Comparison of ENCODE assay signal across 8 cellular contexts in the genomic region with DNA sequence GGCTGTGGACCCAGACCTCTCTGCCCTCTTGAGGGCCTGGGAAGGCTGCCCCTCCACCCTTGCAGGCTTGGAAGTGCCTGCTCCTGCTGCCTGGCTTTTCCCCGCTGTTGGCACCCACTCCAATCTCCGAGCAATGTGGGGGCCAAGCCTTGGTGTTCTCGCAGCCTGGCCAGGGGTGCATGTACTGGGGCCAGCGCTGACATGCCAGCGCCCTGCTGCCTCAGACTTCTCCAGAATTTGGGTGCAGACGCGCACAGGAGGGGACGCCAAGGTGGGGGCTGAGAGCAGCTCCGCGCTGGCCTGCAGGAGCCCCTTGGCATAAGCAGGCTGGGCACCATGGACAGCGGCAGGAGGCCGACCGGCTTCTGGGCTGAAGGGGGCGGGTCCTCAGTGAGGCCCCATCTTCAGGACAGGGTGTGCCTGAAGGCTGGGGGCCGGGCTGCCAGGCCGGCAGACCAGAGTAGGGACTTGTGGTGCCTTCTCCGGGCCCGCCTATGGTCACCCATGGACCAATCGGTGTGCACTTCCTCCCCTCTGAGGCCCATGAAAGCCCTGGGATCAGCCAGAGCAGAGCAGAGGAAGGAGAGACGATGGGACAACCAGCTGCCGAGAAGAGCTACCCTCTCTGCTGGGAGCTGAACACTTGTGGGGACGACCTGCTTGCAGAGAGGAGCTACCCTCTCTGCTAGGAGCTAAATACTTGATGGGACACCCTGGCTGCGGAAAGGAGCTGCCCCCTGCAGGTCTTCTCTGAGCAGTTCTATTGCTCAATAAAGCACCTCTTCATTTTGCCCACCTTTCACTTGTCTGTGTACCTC.
A peak's percentile ranks its signal among the peaks of the same experiment; 100 is the strongest.
DNase-seq lines count a peak whose midpoint lies in the region; ATAC-seq and TF ChIP-seq lines count a peak whose summit lies in the region.

No MANE protein-coding gene starts in this region.

- DNase-seq in DMS53 (lab: John Stamatoyannopoulos, UW) (peak; percentile 91), HuH-7 (ENCODE audit: low spot score) (peak; percentile 14), astrocyte of the spinal cord (ENCODE audit: low read depth, low spot score) (peak; percentile 14), left lobe of liver (ENCODE audit: low spot score) (no peak), NCI-H128 (lab: John Stamatoyannopoulos, UW; ENCODE audit: unreplicated experiment) (no peak)
- DNase-seq in NK-92 treated with Interleukin-12 subunit alpha and Interleukin-12 subunit beta, amount 100 ng/mL, for 24 hours (lab: John Stamatoyannopoulos, UW), result no peak

- TF ChIP-seq CTCF in astrocyte of the spinal cord (IDR thresholded peaks at IDR 0.05; ENCODE audit: low read depth, low read length), result peak; percentile 20

- H3K4me3 ChIP-seq in astrocyte of the spinal cord (ENCODE audit: low read depth, low read length), result no peak overlapping the region

- in situ Hi-C loops in astrocyte of the spinal cord (cut with HindIII; ENCODE audit: low sequenced_read_pairs), result no loop called here

- ATAC-seq in left lobe of liver (peak; percentile 51), HG02610 (IDR thresholded peaks at IDR 0.05; ENCODE audit: unreplicated experiment) (no peak), GM21786 (IDR thresholded peaks at IDR 0.05; ENCODE audit: unreplicated experiment) (no peak)

Comparison
In these comparisons a context has a peak if more than half of its experiments do, and no peak if none do; other contexts are left out.
1. DNase-seq: peak in DMS53 (single experiment), HuH-7 (single experiment) and astrocyte of the spinal cord (single experiment); none in left lobe of liver (single experiment), NCI-H128 (single experiment) and NK-92 treated with Interleukin-12 subunit alpha and Interleukin-12 subunit beta, amount 100 ng/mL, for 24 hours (single experiment).